In the genomic region with DNA sequence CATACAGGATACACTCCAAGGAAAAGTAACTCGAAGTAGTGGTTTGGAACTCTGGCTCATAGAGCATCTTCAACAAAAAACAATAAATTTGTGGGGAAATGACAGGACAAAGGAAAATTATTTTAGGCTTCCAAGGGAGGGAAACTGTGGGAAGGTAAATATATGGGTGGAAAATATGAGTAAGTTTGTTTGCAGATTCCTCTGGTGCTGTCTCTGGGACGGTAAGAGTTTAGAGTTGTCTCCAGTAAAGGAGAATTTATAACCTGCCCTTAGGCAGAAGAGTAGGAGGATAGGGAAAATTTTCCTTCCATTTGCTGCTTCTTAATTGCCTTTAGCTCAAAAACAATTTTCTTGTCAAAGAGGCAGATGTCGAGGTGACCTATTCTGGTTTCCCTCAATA, we compare ENCODE assay signal across 1 cellular context.
TF ChIP-seq lines count a peak whose summit lies in the region.

No MANE protein-coding gene starts in this region.

TF ChIP-seq in HepG2, 621 proteins besides CTCF, POLR2A, EP300 and RAD21 (continued from another document):
- TF ChIP-seq, protein P1, sequence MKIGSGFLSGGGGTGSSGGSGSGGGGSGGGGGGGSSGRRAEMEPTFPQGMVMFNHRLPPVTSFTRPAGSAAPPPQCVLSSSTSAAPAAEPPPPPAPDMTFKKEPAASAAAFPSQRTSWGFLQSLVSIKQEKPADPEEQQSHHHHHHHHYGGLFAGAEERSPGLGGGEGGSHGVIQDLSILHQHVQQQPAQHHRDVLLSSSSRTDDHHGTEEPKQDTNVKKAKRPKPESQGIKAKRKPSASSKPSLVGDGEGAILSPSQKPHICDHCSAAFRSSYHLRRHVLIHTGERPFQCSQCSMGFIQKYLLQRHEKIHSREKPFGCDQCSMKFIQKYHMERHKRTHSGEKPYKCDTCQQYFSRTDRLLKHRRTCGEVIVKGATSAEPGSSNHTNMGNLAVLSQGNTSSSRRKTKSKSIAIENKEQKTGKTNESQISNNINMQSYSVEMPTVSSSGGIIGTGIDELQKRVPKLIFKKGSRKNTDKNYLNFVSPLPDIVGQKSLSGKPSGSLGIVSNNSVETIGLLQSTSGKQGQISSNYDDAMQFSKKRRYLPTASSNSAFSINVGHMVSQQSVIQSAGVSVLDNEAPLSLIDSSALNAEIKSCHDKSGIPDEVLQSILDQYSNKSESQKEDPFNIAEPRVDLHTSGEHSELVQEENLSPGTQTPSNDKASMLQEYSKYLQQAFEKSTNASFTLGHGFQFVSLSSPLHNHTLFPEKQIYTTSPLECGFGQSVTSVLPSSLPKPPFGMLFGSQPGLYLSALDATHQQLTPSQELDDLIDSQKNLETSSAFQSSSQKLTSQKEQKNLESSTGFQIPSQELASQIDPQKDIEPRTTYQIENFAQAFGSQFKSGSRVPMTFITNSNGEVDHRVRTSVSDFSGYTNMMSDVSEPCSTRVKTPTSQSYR (CRISPR knock-in tag; IDR thresholded peaks at IDR 0.05; ENCODE audit: borderline replicate concordance), result no peak
- TF ChIP-seq RBM22 (optimal IDR thresholded peaks at IDR 0.05; ENCODE audit: low read length), result peak; percentile 37
- no peak for TF ChIP-seq ZNF329 (CRISPR knock-in tag; IDR thresholded peaks at IDR 0.05; ENCODE audit: low read depth)
- no peak for TF ChIP-seq RARG (CRISPR knock-in tag; IDR thresholded peaks at IDR 0.05; ENCODE audit: low read depth)
- peak; percentile 54 for TF ChIP-seq POLR2AphosphoS5 (IDR thresholded peaks at IDR 0.05; ENCODE audit: low read depth, low read length)
- no peak for TF ChIP-seq HNRNPLL (IDR thresholded peaks at IDR 0.05; ENCODE audit: low read depth, low read length, poor library complexity, severe bottlenecking)
- no peak for TF ChIP-seq ZNF160 (CRISPR knock-in tag; IDR thresholded peaks at IDR 0.05)
- no peak for TF ChIP-seq HOXA7 (CRISPR knock-in tag; IDR thresholded peaks at IDR 0.05)
- TF ChIP-seq NCOA2 (CRISPR knock-in tag; IDR thresholded peaks at IDR 0.05), result no peak
